Comparison of ENCODE assay signal across 7 cellular contexts in the genomic region with DNA sequence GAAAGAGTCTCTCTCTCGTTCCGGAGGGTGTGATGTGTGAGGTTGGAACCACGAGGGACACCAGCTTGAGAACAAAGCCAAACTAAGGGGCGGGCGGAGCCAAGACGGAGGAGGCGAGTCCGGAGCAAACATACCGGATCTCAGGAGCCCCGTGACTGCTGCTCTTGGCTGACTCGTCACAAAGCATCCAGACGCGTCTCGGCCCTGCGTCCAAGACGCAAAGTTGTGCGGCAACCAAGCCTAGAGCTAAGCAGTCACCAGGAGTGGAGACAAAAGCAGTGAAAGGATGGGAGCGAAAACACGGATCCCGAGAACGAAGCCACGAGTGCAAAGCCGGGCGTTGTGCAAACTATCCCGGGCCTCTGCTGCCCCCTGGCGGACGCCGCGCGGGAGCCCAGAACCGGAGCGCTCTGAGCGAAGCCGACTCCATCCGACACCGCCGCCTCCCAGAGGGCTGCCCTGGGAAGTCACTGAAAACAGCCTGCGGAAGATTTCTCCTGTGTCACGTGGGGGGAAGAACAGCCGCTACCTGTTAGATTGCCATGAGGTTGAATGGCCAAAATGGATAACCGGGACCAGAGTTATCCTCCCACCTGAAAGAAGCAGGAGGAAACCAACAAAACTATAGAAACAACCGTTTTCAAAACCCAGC. TPM values are rescaled to one million over a fixed set of nuclear protein-coding genes. Genes with fewer than 3 reads are reported as not detected.
A peak's percentile ranks its signal among the peaks of the same experiment; 100 is the strongest.
DNase-seq lines count a peak whose midpoint lies in the region; ATAC-seq, FAIRE-seq and TF ChIP-seq lines count a peak whose summit lies in the region.

No MANE protein-coding gene starts in this region.

- peaks cover 32% of the 10 kb centered on the region for H3K4me1 Mint-ChIP-seq in brain

- peak overlapping the region; percentile 84 to 92 (median 86) for H3K4me3 Mint-ChIP-seq in brain

- peak overlapping the region; percentile 36 to 95 (median 93) for H3K27ac Mint-ChIP-seq in brain

- no peaks in the 10 kb centered on the region for H3K9me3 ChIP-seq in gastrocnemius medialis

- FAIRE-seq in GM12892 (lab: Jason Lieb, UNC): peak; percentile 76

- H3K27me3 ChIP-seq in gastrocnemius medialis: peaks cover 0 to 6% (median 0%) of the 10 kb centered on the region in 3 donors

- DNase-seq in GM12892 (ENCODE audit: insufficient read length) (peak; percentile 81), NCI-H146 treated with DMSO at 0.1 percent for 48 hours (lab: John Stamatoyannopoulos, UW; ENCODE audit: unreplicated experiment) (peak; percentile 7), UCSD-AML1 (lab: John Stamatoyannopoulos, UW; ENCODE audit: unreplicated experiment) (peak; percentile 83), gastrocnemius medialis (peak; percentile 71 to 78)

- no peak for TF ChIP-seq POLR2A in GM12892 (IDR thresholded peaks at IDR 0.05; ENCODE audit: low read depth, low read length)
- no peak for TF ChIP-seq POLR2A in gastrocnemius medialis (IDR thresholded peaks at IDR 0.05)

- H3K27me3 Mint-ChIP-seq in brain: peaks cover 39% of the 10 kb centered on the region

- H3K4me1 ChIP-seq in gastrocnemius medialis: peaks cover 0 to 9% of the 10 kb centered on the region in 2 donors

- no peaks in the 10 kb centered on the region for H3K36me3 ChIP-seq in gastrocnemius medialis

- peak overlapping the region; percentile 63 for H3K4me3 ChIP-seq in iPS-11a (ENCODE audit: low read depth, low read length)
- H3K4me3 ChIP-seq in gastrocnemius medialis: peak overlapping the region; percentile 51 to 64 (median 60)

- no peaks in the 10 kb centered on the region for H3K9me3 Mint-ChIP-seq in brain

- peak; percentile 97 to 98 for TF ChIP-seq CTCF in brain (conservative IDR thresholded peaks at IDR 0.05)
- TF ChIP-seq CTCF in gastrocnemius medialis (IDR thresholded peaks at IDR 0.05 in 4 of 5, conservative IDR thresholded peaks at IDR 0.05 in 1 of 5): peak; percentile 86 to 98 (median 95)

- ATAC-seq in HG02884 (IDR thresholded peaks at IDR 0.05; ENCODE audit: unreplicated experiment) (peak; percentile 86), gastrocnemius medialis (peak; percentile 91 to 94)

- H3K36me3 Mint-ChIP-seq in brain: no peaks in the 10 kb centered on the region

- in situ Hi-C loops in gastrocnemius medialis (cut with MboI; ENCODE audit: low sequenced_read_pairs in 4 of 4): loop anchor here (5.0 to 25.0 kb wide), 5 partner anchors 477 to 1192 kb away; partner anchors contain the start of gene CXCL12 (in 2 of the 4)

- intact Hi-C loops in gastrocnemius medialis (cut with DNase I; ENCODE audit: low total_unique reads): loop anchor here (2.0 to 10.0 kb wide), 3 partner anchors 550 to 1194 kb away; no protein-coding TSS in a partner anchor

- peak overlapping the region; percentile 36 to 65 (median 56) for H3K27ac ChIP-seq in gastrocnemius medialis

RNA-seq across cellular contexts. Expression of gene TMEM72, which starts 46.4 kb away (rescaled TPM):
- 0.08 TPM for polyA plus RNA-seq in GM12892 (2012; ENCODE audit: missing spikeins)
- not detected for polyA plus RNA-seq in brain (ENCODE audit: insufficient read depth, low read depth, low replicate concordance)
- total RNA-seq in gastrocnemius medialis: not detected

Comparison
In these comparisons a context has a peak if more than half of its experiments do, and no peak if none do; other contexts are left out.
1. Peak in every context shown above with its lines: DNase-seq, ATAC-seq, H3K4me3 ChIP-seq and H3K27ac ChIP-seq.
2. DNase-seq: peak in every context shown above with its lines; median percentile 83 in UCSD-AML1; 81 in GM12892; 74 in gastrocnemius medialis; 7 in NCI-H146 treated with DMSO at 0.1 percent for 48 hours.